ENCODE assay signal across 8 cellular contexts in genomic region chr5:59673438-59674058, GRCh38.
DNase-seq lines count a peak whose midpoint lies in the region; ATAC-seq and TF ChIP-seq lines count a peak whose summit lies in the region.

No MANE protein-coding gene starts in this region.

- ATAC-seq in memory B cell (ENCODE audit: low read depth) (peak; percentile 44), HG03095 (IDR thresholded peaks at IDR 0.05; ENCODE audit: unreplicated experiment) (no peak), GM21576 (IDR thresholded peaks at IDR 0.05; ENCODE audit: unreplicated experiment) (no peak), HG03139 (IDR thresholded peaks at IDR 0.05; ENCODE audit: unreplicated experiment) (no peak)

- DNase-seq in EH (ENCODE audit: low read depth) (peak; percentile 61), HFFc6 (peak; percentile 59), NCI-H460 (ENCODE audit: extremely low read depth, low read depth) (peak; percentile 56), cerebellum (ENCODE audit: low spot score) (peak; percentile 39), memory B cell (ENCODE audit: low spot score in 2 of 2) (peak in 1 of 2 donors; percentile 52)

- peaks cover 1% of the 10 kb centered on the region; the same call in 1 of the 2 replicates for H3K27me3 Mint-ChIP-seq in HFFc6 (ENCODE audit: insufficient read depth)
- H3K27me3 Mint-ChIP-seq in memory B cell = no peaks in the 10 kb centered on the region

- H3K36me3 Mint-ChIP-seq in HFFc6 (ENCODE audit: low read depth) = no peaks in the 10 kb centered on the region
- H3K36me3 Mint-ChIP-seq in memory B cell = peaks cover 1% of the 10 kb centered on the region

- H3K4me1 Mint-ChIP-seq in HFFc6 (ENCODE audit: low read depth) (no peaks in the 10 kb centered on the region; the same call in 1 of the 2 replicates), memory B cell (peaks cover 8% of the 10 kb centered on the region)

- peak; percentile 94 for TF ChIP-seq CTCF in HFFc6 (IDR thresholded peaks at IDR 0.05)

- H3K9me3 Mint-ChIP-seq in HFFc6 (no peaks in the 10 kb centered on the region), memory B cell (no peaks in the 10 kb centered on the region)

- no peak overlapping the region for H3K4me3 Mint-ChIP-seq in HFFc6
- no peak overlapping the region for H3K4me3 Mint-ChIP-seq in memory B cell

- H3K27ac Mint-ChIP-seq in HFFc6 (no peak overlapping the region), memory B cell (peak overlapping the region; percentile 75)
